Comparison of ENCODE assay signal across 29 cellular contexts in genomic region chr5:95754545-95754944, GRCh38.
"Had no signal": no experiment of that assay in that cellular context is flagged by ENCODE, and none has a peak within 500 bp of the region (broad histone marks: within the 10 kb centered on the region; RNA-seq: fewer than 3 reads in every experiment).

No MANE protein-coding gene starts in this region.

- H3K27ac Mint-ChIP-seq: activated CD8-positive, alpha-beta T cell treated with anti-CD3 and anti-CD28 coated beads, Interleukin-2, amount 10 ng/mL, durations not matched to agents 7 days and 5 days; activated naive CD4-positive, alpha-beta T cell treated with anti-CD3 and anti-CD28 coated beads, Interleukin-2, amount 50 U/mL, for 24 hours had no signal

- H3K27me3 ChIP-seq: breast epithelium, MG63, Peyer's patch, SJSA1 had no signal

- H3K9me3 ChIP-seq: breast epithelium, MG63, Peyer's patch, SJSA1 had no signal

- H3K4me3 ChIP-seq: breast epithelium, MG63, Peyer's patch, SJSA1 had no signal

- ATAC-seq: activated CD4-positive, CD25-positive, alpha-beta regulatory T cell treated with anti-CD3 and anti-CD28 coated beads, Interleukin-2, amount 50 U/mL, for 24 hours; activated CD8-positive, alpha-beta T cell treated with anti-CD3 and anti-CD28 coated beads, Interleukin-2, amount 10 ng/mL, durations not matched to agents 7 days and 5 days had no signal

- FAIRE-seq: TTC549 had no signal

- H3K4me3 Mint-ChIP-seq: activated CD8-positive, alpha-beta T cell treated with anti-CD3 and anti-CD28 coated beads, Interleukin-2, amount 10 ng/mL, durations not matched to agents 7 days and 5 days; activated naive CD4-positive, alpha-beta T cell treated with anti-CD3 and anti-CD28 coated beads, Interleukin-2, amount 50 U/mL, for 24 hours had no signal

- H3K27ac ChIP-seq: breast epithelium, Peyer's patch, RWPE1, SJSA1, WERI-Rb-1 had no signal

- H3K4me1 ChIP-seq: breast epithelium had no signal

- H3K9me3 Mint-ChIP-seq: activated naive CD4-positive, alpha-beta T cell treated with anti-CD3 and anti-CD28 coated beads, Interleukin-2, amount 50 U/mL, for 24 hours had no signal

- DNase-seq: activated CD4-positive, alpha-beta T cell treated with anti-CD3 and anti-CD28 coated beads for 4 hours; activated CD8-positive, alpha-beta memory T cell treated with anti-CD3 and anti-CD28 coated beads, Interleukin-2, amount 50 U/mL, for 48 hours; activated CD8-positive, alpha-beta T cell treated with anti-CD3 and anti-CD28 coated beads, Interleukin-2, amount 10 ng/mL, durations not matched to agents 7 days and 5 days; activated naive CD4-positive, alpha-beta T cell; activated T-cell treated with anti-CD3 and anti-CD28 coated beads, Interleukin-2, amount 50 U/mL, for 1 hour; aorta; central memory CD4-positive, alpha-beta T cell; MG63; MV-4-11; NCI-H1092 treated with DMSO at 0.1 percent for 48 hours; NCI-H1417 treated with DMSO at 0.1 percent for 48 hours; NCI-H1694; NCI-H2029; NCI-H2107; NCI-H2171 treated with DMSO at 0.1 percent for 48 hours; NCI-H226; NCI-H526; NCI-H82; Peyer's patch; SHP77; T-helper 2 cell; T1000; WERI-Rb-1 had no signal

- H3K36me3 Mint-ChIP-seq: activated naive CD4-positive, alpha-beta T cell treated with anti-CD3 and anti-CD28 coated beads, Interleukin-2, amount 50 U/mL, for 24 hours had no signal

- H3K36me3 ChIP-seq: breast epithelium had no signal

- H3K27me3 Mint-ChIP-seq: activated naive CD4-positive, alpha-beta T cell treated with anti-CD3 and anti-CD28 coated beads, Interleukin-2, amount 50 U/mL, for 24 hours had no signal
